In genomic region chr1:162367772-162368171, GRCh38 we compare ENCODE assay signal across 19 cellular contexts. TPM values are rescaled to one million over a fixed set of nuclear protein-coding genes. Genes with fewer than 3 reads are reported as not detected.
DNase-seq lines count a peak whose midpoint lies in the region; ATAC-seq and TF ChIP-seq lines count a peak whose summit lies in the region.
"Had no signal": no experiment of that assay in that cellular context is flagged by ENCODE, and none has a peak within 500 bp of the region (broad histone marks: within the 10 kb centered on the region; RNA-seq: fewer than 3 reads in every experiment).

No MANE protein-coding gene starts in this region.

- H3K79me2 ChIP-seq in osteoblast (ENCODE audit: insufficient read depth, low read length) (no peaks in the 10 kb centered on the region), mammary epithelial cell (ENCODE audit: insufficient read depth, low read length) (no peaks in the 10 kb centered on the region)

- WGBS in heart left ventricle, 4 donors: 88 to 91% (median 90%) methylated on average over 10 of the region's 10 CpGs
- 90 to 96% (median 94%) methylated on average over 10 of the region's 10 CpGs for WGBS in adrenal gland, 4 donors
- 100% methylated on average over 8 of the region's 10 CpGs for WGBS in mammary epithelial cell (ENCODE audit: low coverage, missing lambda C conversion rate)

- no peak overlapping the region for H3K27ac ChIP-seq in heart left ventricle
- no peak overlapping the region for H3K27ac ChIP-seq in lower lobe of right lung
- H3K27ac ChIP-seq in osteoblast (ENCODE audit: low read depth, low read length): no peak overlapping the region
- no peak overlapping the region for H3K27ac ChIP-seq in adrenal gland
- H3K27ac ChIP-seq in mammary epithelial cell (ENCODE audit: insufficient read depth, low read depth, low read length): no peak overlapping the region

- dilution Hi-C loops in mammary epithelial cell (cut with HindIII; ENCODE audit: low sequenced_read_pairs): no loop called here

- CTCF ChIA-PET in mammary epithelial cell (lab: Charles Lee; ENCODE audit: low non-redundant PET): no interaction called here

- no peak overlapping the region for H2AFZ ChIP-seq in osteoblast (ENCODE audit: low read length)
- no peak overlapping the region for H2AFZ ChIP-seq in mammary epithelial cell (ENCODE audit: low read depth, low read length)

- intact Hi-C loops in cardiac septum (cut with DNase I) (no loop called here), heart left ventricle (cut with DNase I) (no loop called here), lower lobe of right lung (cut with DNase I) (no loop called here), adrenal gland (cut with DNase I) (no loop called here), mammary epithelial cell (cut with micrococcal nuclease) (no loop called here)

- in situ Hi-C loops in mammary epithelial cell (cut with MboI; ENCODE audit: low sequenced_read_pairs in 2 of 2): no loop called here

- no peak overlapping the region for H3K4me2 ChIP-seq in osteoblast (ENCODE audit: insufficient read depth, low read length)
- H3K4me2 ChIP-seq in mammary epithelial cell (ENCODE audit: insufficient read depth, low read depth, low read length): no peak overlapping the region

- H4K20me1 ChIP-seq in osteoblast (ENCODE audit: insufficient read depth, low read length): no peaks in the 10 kb centered on the region
- no peaks in the 10 kb centered on the region for H4K20me1 ChIP-seq in mammary epithelial cell (ENCODE audit: insufficient read depth, low read length)

- no peak overlapping the region for H3K4me3 ChIP-seq in heart left ventricle
- no peak overlapping the region for H3K4me3 ChIP-seq in lower lobe of right lung
- H3K4me3 ChIP-seq in osteoblast (ENCODE audit: insufficient read depth, low read length): no peak overlapping the region
- no peak overlapping the region for H3K4me3 ChIP-seq in adrenal gland
- no peak overlapping the region for H3K4me3 ChIP-seq in mammary epithelial cell (replicated peaks in 1 of 3; ENCODE audit: insufficient read depth in 1 of 3, low read depth in 2 of 3, low read length in 3 of 3)

- no peak for TF ChIP-seq CTCF in heart left ventricle (IDR thresholded peaks at IDR 0.05)
- TF ChIP-seq CTCF in lower lobe of right lung (IDR thresholded peaks at IDR 0.05): no peak
- no peak for TF ChIP-seq CTCF in osteoblast (IDR thresholded peaks at IDR 0.05; ENCODE audit: extremely low read depth, low read depth, low read length)
- no peak for TF ChIP-seq CTCF in adrenal gland (IDR thresholded peaks at IDR 0.05)
- no peak for TF ChIP-seq CTCF in mammary epithelial cell (conservative IDR thresholded peaks at IDR 0.05 in 1 of 2, IDR thresholded peaks at IDR 0.05 in 1 of 2; ENCODE audit: extremely low read depth in 1 of 2, insufficient read depth in 1 of 2, low read depth in 1 of 2, low read length in 2 of 2)

- no TSS peak for BruUV-seq in mammary epithelial cell (replicated peaks; lab: Mats Ljungman, UMichigan)

- H3K9me3 ChIP-seq in heart left ventricle (no peaks in the 10 kb centered on the region), lower lobe of right lung (no peaks in the 10 kb centered on the region), osteoblast (ENCODE audit: low read depth, low read length) (no peaks in the 10 kb centered on the region), adrenal gland (replicated peaks in 1 of 3) (no peaks in the 10 kb centered on the region), mammary epithelial cell (replicated peaks; ENCODE audit: insufficient read depth, low read length) (no peaks in the 10 kb centered on the region)
- H3K9me3 ChIP-seq: BE2C had no signal

- H3K9ac ChIP-seq in mammary epithelial cell (ENCODE audit: insufficient read depth, low read length): no peak overlapping the region

- no peak for ATAC-seq in heart left ventricle
- peak; percentile 44 to 71 for ATAC-seq in lower lobe of right lung

- peaks cover 0 to 7% (median 0%) of the 10 kb centered on the region in 9 donors for H3K36me3 ChIP-seq in heart left ventricle
- no peaks in the 10 kb centered on the region for H3K36me3 ChIP-seq in lower lobe of right lung
- no peaks in the 10 kb centered on the region for H3K36me3 ChIP-seq in osteoblast (ENCODE audit: insufficient read depth, low read length)
- no peaks in the 10 kb centered on the region for H3K36me3 ChIP-seq in adrenal gland (replicated peaks in 1 of 2)
- no peaks in the 10 kb centered on the region for H3K36me3 ChIP-seq in mammary epithelial cell (ENCODE audit: insufficient read depth, low read length)
- H3K36me3 ChIP-seq: BE2C had no signal

- peak; percentile 41 for DNase-seq in cardiac septum (ENCODE audit: low spot score)
- DNase-seq in heart left ventricle: no peak
- DNase-seq in lower lobe of right lung: no peak
- peak; percentile 75 for DNase-seq in osteoblast (ENCODE audit: insufficient read length, low spot score, missing footprints)
- DNase-seq in NCI-H1930 (lab: John Stamatoyannopoulos, UW): no peak
- DNase-seq in NCI-H2081 treated with DMSO at 0.1 percent for 48 hours (lab: John Stamatoyannopoulos, UW): no peak
- DNase-seq in adrenal gland: no peak
- no peak for DNase-seq in mammary epithelial cell
- DNase-seq: 8988T; BE2C; CD4-positive, CD25-positive, alpha-beta regulatory T cell; KBM-7; NCI-H1105 treated with DMSO at 0.1 percent for 48 hours; NCI-H1694; NCI-H2227 treated with DMSO at 0.1 percent for 48 hours; NCI-H510A treated with DMSO at 0.1 percent for 48 hours; NCI-H774; SHP77 treated with DMSO at 0.1 percent for 48 hours had no signal

- peaks cover 0 to 6% (median 0%) of the 10 kb centered on the region in 12 donors for H3K4me1 ChIP-seq in heart left ventricle
- no peaks in the 10 kb centered on the region for H3K4me1 ChIP-seq in lower lobe of right lung
- no peaks in the 10 kb centered on the region for H3K4me1 ChIP-seq in osteoblast (ENCODE audit: insufficient read depth, low read length)
- H3K4me1 ChIP-seq in adrenal gland (replicated peaks in 1 of 2): no peaks in the 10 kb centered on the region
- peaks cover 23% of the 10 kb centered on the region for H3K4me1 ChIP-seq in mammary epithelial cell (ENCODE audit: insufficient read depth, low read length)

- no peak for TF ChIP-seq POLR2A in heart left ventricle (IDR thresholded peaks at IDR 0.05)
- TF ChIP-seq POLR2A in adrenal gland (IDR thresholded peaks at IDR 0.05): no peak

- no peaks in the 10 kb centered on the region for H3K27me3 ChIP-seq in heart left ventricle
- no peaks in the 10 kb centered on the region for H3K27me3 ChIP-seq in lower lobe of right lung (ENCODE audit: low read depth)
- H3K27me3 ChIP-seq in osteoblast (ENCODE audit: insufficient read depth, low read length): peaks cover 24% of the 10 kb centered on the region
- H3K27me3 ChIP-seq in adrenal gland: no peaks in the 10 kb centered on the region
- H3K27me3 ChIP-seq in mammary epithelial cell (ENCODE audit: insufficient read depth, low read length): no peaks in the 10 kb centered on the region
- H3K27me3 ChIP-seq: BE2C had no signal

RNA-seq across cellular contexts. Expression of gene SPATA46, which starts 8.9 kb away (rescaled TPM):
- total RNA-seq in cardiac septum (not detected), heart left ventricle (not detected), lower lobe of right lung (not detected), osteoblast (not detected in 2 replicates), adrenal gland (not detected), mammary epithelial cell (not detected)
- polyA plus RNA-seq in heart left ventricle (not detected), adrenal gland (not detected), mammary epithelial cell (not detected)
- not detected for polyA minus RNA-seq in mammary epithelial cell
- total RNA-seq: CD4-positive, CD25-positive, alpha-beta regulatory T cell; OCI-LY7 had no signal
- polyA plus RNA-seq: CD4-positive, CD25-positive, alpha-beta regulatory T cell had no signal

RNA-seq across cellular contexts. Expression of gene C1orf226, which starts 13.8 kb away (rescaled TPM):
- total RNA-seq in cardiac septum (2.0 TPM), heart left ventricle (10 to 100 TPM in 1 of 9 donors, 1 to 10 TPM in 8; 3.5 to 10.8 (median 6.4) TPM), lower lobe of right lung (6.3 TPM), osteoblast (under 0.01 and 0.29 TPM in 2 replicates), adrenal gland (10 to 100 TPM in 3 of 8 donors, 1 to 10 TPM in 4, under 1 TPM in 1; 0.95 to 18.6 (median 6.8) TPM), mammary epithelial cell (1 to 10 TPM; 1.5 to 2.2 TPM)
- polyA plus RNA-seq in heart left ventricle (1 to 10 TPM; 1.6 to 3.1 TPM), adrenal gland (10 to 100 TPM in 2 of 3 donors, 1 to 10 TPM in 1; 3.4 to 48.0 (median 11.0) TPM), mammary epithelial cell (0.62 TPM)
- polyA minus RNA-seq in mammary epithelial cell: 4.2 TPM
- total RNA-seq: OCI-LY7 had no signal

RNA-seq across cellular contexts. Expression of gene SH2D1B, which starts 44.2 kb away (rescaled TPM):
- not detected for total RNA-seq in cardiac septum
- total RNA-seq in heart left ventricle: 1 to 10 TPM in 1 of 9 donors, under 1 TPM in 2, not detected in 6; 0.16 to 1.1 (median 0.54) TPM
- polyA plus RNA-seq in heart left ventricle: under 1 TPM in 1 of 2 donors, not detected in 1; 0.11 TPM
- 1.9 TPM for total RNA-seq in lower lobe of right lung
- not detected in 2 replicates for total RNA-seq in osteoblast
- under 1 TPM in 1 of 8 donors, not detected in 7; 0.13 TPM for total RNA-seq in adrenal gland
- under 1 TPM in 1 of 3 donors, not detected in 2; 0.08 TPM for polyA plus RNA-seq in adrenal gland
- not detected for total RNA-seq in mammary epithelial cell
- 0.05 TPM for polyA plus RNA-seq in mammary epithelial cell
- polyA minus RNA-seq in mammary epithelial cell: not detected
- total RNA-seq: CD4-positive, CD25-positive, alpha-beta regulatory T cell; OCI-LY7 had no signal

Comparison
In these comparisons a context has a peak if more than half of its experiments do, and no peak if none do; other contexts are left out.
1. DNase-seq: peak in cardiac septum (single experiment) and osteoblast (single experiment); none in heart left ventricle (0 of 5), lower lobe of right lung (single experiment), NCI-H1930 (0 of 2), NCI-H2081 treated with DMSO at 0.1 percent for 48 hours (single experiment), adrenal gland (0 of 7) and mammary epithelial cell (single experiment).
2. ATAC-seq: peak in lower lobe of right lung (2 of 2); none in heart left ventricle (0 of 4).